ENCODE assay signal across 8 cellular contexts in the genomic region with DNA sequence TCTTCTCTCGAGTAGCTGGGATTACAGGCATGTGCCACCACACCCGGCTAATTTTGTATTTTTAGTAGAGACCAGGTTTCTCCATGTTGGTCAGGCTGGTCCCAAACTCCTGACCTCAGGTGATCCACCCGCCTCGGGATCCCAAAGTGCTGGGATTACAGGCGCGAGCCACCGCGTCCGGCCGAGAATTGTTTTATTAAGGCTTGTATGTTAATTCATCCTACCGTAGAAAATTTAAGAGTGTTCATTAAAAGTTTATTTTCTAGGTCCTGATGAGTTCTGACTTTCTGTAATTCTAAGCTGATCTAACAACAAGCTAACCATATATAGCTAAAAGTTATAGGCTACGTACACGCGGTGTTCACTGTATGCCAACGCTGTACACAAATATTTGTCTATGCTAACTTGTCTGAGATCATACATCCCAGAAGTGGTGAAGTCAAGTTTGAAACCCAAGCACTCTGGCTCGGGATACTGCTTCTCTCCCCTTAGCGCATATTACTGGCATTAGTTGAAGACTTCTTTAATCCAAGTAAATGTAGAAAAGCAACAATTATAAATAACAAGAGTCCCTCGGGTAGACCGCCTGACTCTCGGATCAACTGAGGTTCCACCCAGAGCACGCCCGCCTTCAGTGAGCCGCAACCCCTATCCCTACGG. TPM values are rescaled to one million over a fixed set of nuclear protein-coding genes. Genes with fewer than 3 reads are reported as not detected.
DNase-seq lines count a peak whose midpoint lies in the region; ATAC-seq and TF ChIP-seq lines count a peak whose summit lies in the region.

No MANE protein-coding gene starts in this region.

- no peaks in the 10 kb centered on the region for H3K27me3 Mint-ChIP-seq in memory B cell

- peak overlapping the region; percentile 95 for H3K27ac Mint-ChIP-seq in memory B cell

- TF ChIP-seq CTCF in PC-3 (conservative IDR thresholded peaks at IDR 0.05; ENCODE audit: low read depth, low read length) (no peak), upper lobe of right lung (IDR thresholded peaks at IDR 0.05) (no peak)

- BruUV-seq in PC-3 (replicated peaks; lab: Mats Ljungman, UMichigan), result TSS peak; percentile 90

- peak overlapping the region; percentile 72 to 94 (median 88) for H3K27ac ChIP-seq in BLaER1 treated with 17β-estradiol and CSF1 and Interleukin-3, amounts not matched to agents 10 nM and 100 nM
- H3K27ac ChIP-seq in PC-3 (ENCODE audit: low read length) (peak overlapping the region; percentile 65), upper lobe of right lung (peak overlapping the region; percentile 92)

- peak overlapping the region; percentile 75 to 92 (median 83) for H3K4me2 ChIP-seq in BLaER1 treated with 17β-estradiol and CSF1 and Interleukin-3, amounts not matched to agents 10 nM and 100 nM
- peak overlapping the region; percentile 88 for H3K4me2 ChIP-seq in PC-3 (ENCODE audit: low read length)

- peak overlapping the region; percentile 84 to 97 (median 93) for H3K9ac ChIP-seq in BLaER1 treated with 17β-estradiol and CSF1 and Interleukin-3, amounts not matched to agents 10 nM and 100 nM
- peak overlapping the region; percentile 87 for H3K9ac ChIP-seq in PC-3 (ENCODE audit: low read length)

- peak overlapping the region; percentile 77 to 100 (median 90) for H3K4me3 ChIP-seq in BLaER1 treated with 17β-estradiol and CSF1 and Interleukin-3, amounts not matched to agents 10 nM and 100 nM
- H3K4me3 ChIP-seq in PC-3 (ENCODE audit: low read length), result peak overlapping the region; percentile 87
- peak overlapping the region; percentile 96 for H3K4me3 ChIP-seq in upper lobe of right lung

- peaks cover 12 to 26% (median 19%) of the 10 kb centered on the region in 10 experiments for H3K4me1 ChIP-seq in BLaER1 treated with 17β-estradiol and CSF1 and Interleukin-3, amounts not matched to agents 10 nM and 100 nM
- H3K4me1 ChIP-seq in PC-3 (ENCODE audit: insufficient read depth, low read length) (peaks cover 8% of the 10 kb centered on the region), upper lobe of right lung (peaks cover 17% of the 10 kb centered on the region)

- no peaks in the 10 kb centered on the region for H3F3A ChIP-seq in PC-3 (ENCODE audit: low read length, unreplicated experiment)

- ATAC-seq in GM19043 (IDR thresholded peaks at IDR 0.05; ENCODE audit: low read depth, unreplicated experiment), result peak; percentile 28
- peak; percentile 40 for ATAC-seq in HG03175 (IDR thresholded peaks at IDR 0.05; ENCODE audit: unreplicated experiment)
- ATAC-seq in PC-3, result peak; percentile 74
- ATAC-seq in memory B cell (ENCODE audit: low read depth), result peak; percentile 25
- ATAC-seq in upper lobe of right lung, result peak; percentile 43

- peaks cover 0 to 43% (median 34%) of the 10 kb centered on the region in 11 experiments; a peak in 14 of 22 replicates for H4K20me1 ChIP-seq in BLaER1 treated with 17β-estradiol and CSF1 and Interleukin-3, amounts not matched to agents 10 nM and 100 nM
- H4K20me1 ChIP-seq in PC-3 (ENCODE audit: low read length), result peaks cover 17% of the 10 kb centered on the region; the same call in 1 of the 2 replicates

- H3K79me2 ChIP-seq in PC-3 (ENCODE audit: low read length), result peaks cover 47% of the 10 kb centered on the region

- POLR2A ChIA-PET in PC-3 (lab: Charles Lee; ENCODE audit: unreplicated experiment), result interaction anchor here (0.7 to 1.0 kb wide), 2 partner anchors 14 to 131 kb away, joined by 3 to 6 read pairs; a partner anchor contains a TSS

- no peaks in the 10 kb centered on the region for H3K9me3 ChIP-seq in BLaER1 treated with 17β-estradiol and CSF1 and Interleukin-3, amounts not matched to agents 10 nM and 100 nM (replicated peaks in 1 of 11)
- H3K9me3 ChIP-seq in PC-3 (ENCODE audit: low read length) (no peaks in the 10 kb centered on the region), upper lobe of right lung (no peaks in the 10 kb centered on the region)

- peak overlapping the region; percentile 96 for H3K4me3 Mint-ChIP-seq in memory B cell

- H2AFZ ChIP-seq in PC-3 (ENCODE audit: low read length), result peak overlapping the region; percentile 97

- intact Hi-C loops in PC-3 (cut with micrococcal nuclease), result loop anchor here (10.0 kb wide), 1 partner anchor 185 kb away; a partner anchor contains a TSS
- intact Hi-C loops in upper lobe of right lung (cut with DNase I), result no loop called here

- peaks cover 1% of the 10 kb centered on the region for H3K36me3 Mint-ChIP-seq in memory B cell

- DNase-seq in PC-3, result peak; percentile 77
- DNase-seq in dermis microvascular lymphatic vessel endothelial cell (ENCODE audit: low read depth in 2 of 2), result peak; percentile 27 to 63
- no peak for DNase-seq in memory B cell (ENCODE audit: low spot score in 2 of 2)
- peak; percentile 67 for DNase-seq in upper lobe of right lung
- DNase-seq in stimulated activated CD4-positive, alpha-beta T cell treated with anti-CD3 and anti-CD28 coated beads, Interleukin-12 subunit alpha, Interleukin-12 subunit beta, amount 100 ng/mL, for 4 hours, result no peak

- CTCF ChIA-PET in PC-3 (lab: Charles Lee), result no interaction called here

- peaks cover 18 to 30% (median 26%) of the 10 kb centered on the region in 11 experiments for H3K36me3 ChIP-seq in BLaER1 treated with 17β-estradiol and CSF1 and Interleukin-3, amounts not matched to agents 10 nM and 100 nM
- peaks cover 15% of the 10 kb centered on the region; the same call in 1 of the 2 replicates for H3K36me3 ChIP-seq in PC-3 (ENCODE audit: low read depth, low read length)
- peaks cover 3% of the 10 kb centered on the region for H3K36me3 ChIP-seq in upper lobe of right lung

- no peaks in the 10 kb centered on the region for H3K27me3 ChIP-seq in BLaER1 treated with 17β-estradiol and CSF1 and Interleukin-3, amounts not matched to agents 10 nM and 100 nM
- H3K27me3 ChIP-seq in PC-3 (ENCODE audit: low read length) (no peaks in the 10 kb centered on the region), upper lobe of right lung (no peaks in the 10 kb centered on the region)

- H3K9me3 Mint-ChIP-seq in memory B cell, result no peaks in the 10 kb centered on the region

- no peaks in the 10 kb centered on the region for H3K9me2 ChIP-seq in PC-3 (replicated peaks; ENCODE audit: low read length)

- H3K4me1 Mint-ChIP-seq in memory B cell, result peaks cover 21% of the 10 kb centered on the region

RNA-seq across cellular contexts. Expression of a gene that starts 0.6 kb away (rescaled TPM):
- total RNA-seq in PC-3 (2014; rRNA removed), result 82.5 and 117 TPM in 2 replicates
- 27.6 and 33.8 TPM in 2 replicates for total RNA-seq in dermis microvascular lymphatic vessel endothelial cell
- 31.3 TPM for total RNA-seq in upper lobe of right lung

RNA-seq across cellular contexts. Expression of a gene that starts 13.8 kb away (rescaled TPM):
- total RNA-seq in PC-3 (2014; rRNA removed) (1.6 and 2.4 TPM in 2 replicates), dermis microvascular lymphatic vessel endothelial cell (5.4 and 12.3 TPM in 2 replicates), upper lobe of right lung (4.5 TPM)

Comparison
In these comparisons a context has a peak if more than half of its experiments do, and no peak if none do; other contexts are left out.
1. DNase-seq: peak in PC-3 (single experiment), dermis microvascular lymphatic vessel endothelial cell (2 of 2) and upper lobe of right lung (single experiment); none in memory B cell (0 of 2) and stimulated activated CD4-positive, alpha-beta T cell treated with anti-CD3 and anti-CD28 coated beads, Interleukin-12 subunit alpha, Interleukin-12 subunit beta, amount 100 ng/mL, for 4 hours (single experiment).
2. Peak in every context shown above with its lines, with median percentiles within 50 percentile points of each other: H3K27ac ChIP-seq, H3K4me3 ChIP-seq and ATAC-seq.